ENCODE assay signal across 15 cellular contexts in the genomic region with DNA sequence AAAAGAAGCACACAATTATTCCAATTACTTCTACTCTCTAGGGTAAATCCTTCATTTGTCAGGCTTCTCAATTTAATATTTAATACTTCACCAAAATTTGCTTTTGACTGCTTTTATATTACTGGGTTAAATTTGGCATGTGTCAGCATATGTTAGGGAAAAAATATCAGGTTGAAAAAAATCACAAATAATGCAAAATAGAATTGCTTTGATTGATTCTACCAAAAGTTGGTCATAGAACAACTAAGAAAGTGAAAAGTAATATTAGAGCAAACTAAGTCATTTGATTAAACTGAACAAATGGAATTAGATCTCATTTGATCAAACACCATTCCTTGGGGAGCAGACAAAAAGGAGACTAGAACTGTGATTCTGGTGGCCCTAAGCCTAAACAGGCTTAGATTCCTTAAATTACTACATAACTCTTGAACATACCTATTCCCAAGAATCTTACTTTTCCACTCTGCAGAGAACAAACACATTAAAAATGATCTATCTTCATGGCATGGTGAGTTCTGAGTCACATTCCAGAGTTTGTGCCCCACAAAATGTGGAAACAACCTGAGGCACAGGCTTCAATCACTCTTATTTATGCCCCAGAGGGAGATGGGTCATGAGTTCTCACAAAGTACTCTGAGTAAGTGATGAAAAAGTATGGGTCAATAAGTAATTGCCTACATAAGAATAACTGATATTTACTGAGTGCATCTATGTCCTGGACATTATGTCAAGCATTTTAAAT.
A peak's percentile ranks its signal among the peaks of the same experiment; 100 is the strongest.
DNase-seq lines count a peak whose midpoint lies in the region; ATAC-seq, FAIRE-seq and TF ChIP-seq lines count a peak whose summit lies in the region.
"Had no signal": no experiment of that assay in that cellular context is flagged by ENCODE, and none has a peak within 500 bp of the region (broad histone marks: within the 10 kb centered on the region; RNA-seq: fewer than 3 reads in every experiment).

No MANE protein-coding gene starts in this region.

- no peak for TF ChIP-seq POLR2A in HepG2 (IDR thresholded peaks at IDR 0.05; ENCODE audit: insufficient read depth in 1 of 2, low read depth in 2 of 2, low read length in 2 of 2)
- TF ChIP-seq POLR2A in right lobe of liver (IDR thresholded peaks at IDR 0.05) = no peak

- in situ Hi-C loops in HepG2 (cut with HindIII; ENCODE audit: extremely low pct_ligation_motif_present, low pct_unique_long_range_greater_than_20kb) = no loop called here

- no peak overlapping the region for H3K27ac ChIP-seq in HepG2 (ENCODE audit: extremely low read length, insufficient read depth, low read length)
- H3K27ac ChIP-seq in right lobe of liver = no peak overlapping the region
- no peak overlapping the region for H3K27ac ChIP-seq in RWPE1
- no peak overlapping the region for H3K27ac ChIP-seq in foreskin keratinocyte
- H3K27ac ChIP-seq in left lung = no peak overlapping the region

- H3K9me3 ChIP-seq in HepG2 (ENCODE audit: low read length) (peaks cover 10% of the 10 kb centered on the region), right lobe of liver (peaks cover 0 to 3% (median 0%) of the 10 kb centered on the region in 4 donors), left lung (peaks cover 0 to 13% of the 10 kb centered on the region in 2 donors)

- CTCF ChIA-PET in HepG2 (lab: Yijun Ruan, JAX; ENCODE audit: low intra/inter-chr PET ratio, low total read pairs) (no interaction called here), RWPE1 (lab: Yijun Ruan, JAX) (interaction anchor here (0.7 to 1.1 kb wide), 2 partner anchors 168 to 403 kb away, joined by 3 read pairs; no protein-coding TSS in a partner anchor)

- H3K36me3 ChIP-seq in HepG2 (replicated peaks in 1 of 2; ENCODE audit: control insufficient read depth in 1 of 2, insufficient read depth in 2 of 2, low read length in 2 of 2) = no peaks in the 10 kb centered on the region
- no peaks in the 10 kb centered on the region for H3K36me3 ChIP-seq in right lobe of liver
- H3K36me3 ChIP-seq in left lung = peaks cover 0 to 16% of the 10 kb centered on the region in 2 donors

- TF ChIP-seq EP300 in HepG2 (IDR thresholded peaks at IDR 0.05; ENCODE audit: low read depth in 2 of 2, low read length in 2 of 2) (no peak), HepG2 (CRISPR knock-in tag; IDR thresholded peaks at IDR 0.05; ENCODE audit: borderline replicate concordance) (no peak)

- H3K4me3 ChIP-seq in HepG2 (replicated peaks in 1 of 3; ENCODE audit: insufficient read depth in 1 of 3, low read depth in 2 of 3, low read length in 3 of 3) = no peak overlapping the region
- H3K4me3 ChIP-seq in right lobe of liver = no peak overlapping the region
- H3K4me3 ChIP-seq in left lung = no peak overlapping the region

- POLR2A ChIA-PET in HepG2 (lab: Yijun Ruan, JAX) (no interaction called here), RWPE1 (lab: Yijun Ruan, JAX; ENCODE audit: low non-redundant PET) (no interaction called here)

- no peaks in the 10 kb centered on the region for H3K79me2 ChIP-seq in HepG2 (ENCODE audit: insufficient read depth, low read length)

- TF ChIP-seq RAD21 in HepG2 (CRISPR knock-in tag; IDR thresholded peaks at IDR 0.05) = no peak

- no peak overlapping the region for H3K4me3 Mint-ChIP-seq in activated T-helper 2 cell treated with anti-CD3 and anti-CD28 coated beads, Interferon-gamma antibody, Interleukin-2, Interleukin-4, amounts not matched to agents 10 μg/mL and 5 μg/mL and 100 μg/mL, durations not matched to agents 14 hours and 24 hours and 36 hours (ENCODE audit: low read depth)
- H3K4me3 Mint-ChIP-seq: HFFc6 had no signal

- peaks cover 18% of the 10 kb centered on the region for H3K4me1 Mint-ChIP-seq in activated T-helper 2 cell treated with anti-CD3 and anti-CD28 coated beads, Interferon-gamma antibody, Interleukin-2, Interleukin-4, amounts not matched to agents 10 μg/mL and 5 μg/mL and 100 μg/mL, durations not matched to agents 14 hours and 24 hours and 36 hours (ENCODE audit: low read depth)

- no peak for FAIRE-seq in HepG2 (lab: Jason Lieb, UNC)

- DNase-seq in HepG2 (ENCODE audit: low spot score) (no peak), right lobe of liver (no peak), RWPE1 (ENCODE audit: low spot score) (peak; percentile 57), foreskin keratinocyte (peak; percentile 48 to 78), SIG-M5 (lab: John Stamatoyannopoulos, UW) (no peak), left lung (no peak)
- no peak for DNase-seq in stimulated activated CD4-positive, alpha-beta T cell treated with anti-CD3 and anti-CD28 coated beads, Interleukin-4, amount 100 ng/mL, for 4 hours
- no peak for DNase-seq in activated T-helper 2 cell treated with anti-CD3 and anti-CD28 coated beads, Interferon-gamma antibody, Interleukin-2, Interleukin-4, amounts not matched to agents 10 μg/mL and 5 μg/mL and 100 μg/mL, durations not matched to agents 14 hours and 24 hours and 36 hours (ENCODE audit: low spot score)
- DNase-seq: C1 segment of cervical spinal cord, COR-L47, GDM1, GOT3, HFFc6, NCI-H1930, NCI-H510A treated with DMSO at 0.1 percent for 48 hours had no signal

- H3K4me1 ChIP-seq in HepG2 (ENCODE audit: insufficient read depth, low read length) (peaks cover 13% of the 10 kb centered on the region), right lobe of liver (no peaks in the 10 kb centered on the region), foreskin keratinocyte (no peaks in the 10 kb centered on the region), left lung (no peaks in the 10 kb centered on the region)

- no TSS peak for BruUV-seq in HepG2 (replicated peaks; lab: Mats Ljungman, UMichigan)

- H3K27me3 ChIP-seq in HepG2 (ENCODE audit: control insufficient read depth in 1 of 2, insufficient read depth in 2 of 2, low read length in 2 of 2) = no peaks in the 10 kb centered on the region; a peak in 1 of 5 replicates
- no peaks in the 10 kb centered on the region for H3K27me3 ChIP-seq in right lobe of liver
- H3K27me3 ChIP-seq in foreskin keratinocyte = no peaks in the 10 kb centered on the region
- H3K27me3 ChIP-seq in left lung = no peaks in the 10 kb centered on the region

- TF ChIP-seq CTCF in HepG2 (CRISPR knock-in tag; IDR thresholded peaks at IDR 0.05) (no peak), right lobe of liver (IDR thresholded peaks at IDR 0.05) (no peak), RWPE1 (conservative IDR thresholded peaks at IDR 0.05; ENCODE audit: low read depth) (no peak), foreskin keratinocyte (conservative IDR thresholded peaks at IDR 0.05) (no peak), left lung (IDR thresholded peaks at IDR 0.05) (no peak)

- H2AFZ ChIP-seq in HepG2 (ENCODE audit: low read length) = no peak overlapping the region

- H4K20me1 ChIP-seq in HepG2 (ENCODE audit: insufficient read depth, low read length) = no peaks in the 10 kb centered on the region

- peaks cover 12% of the 10 kb centered on the region for H3K9me3 Mint-ChIP-seq in activated T-helper 2 cell treated with anti-CD3 and anti-CD28 coated beads, Interferon-gamma antibody, Interleukin-2, Interleukin-4, amounts not matched to agents 10 μg/mL and 5 μg/mL and 100 μg/mL, durations not matched to agents 14 hours and 24 hours and 36 hours

- no peak overlapping the region for H3K27ac Mint-ChIP-seq in activated T-helper 2 cell treated with anti-CD3 and anti-CD28 coated beads, Interferon-gamma antibody, Interleukin-2, Interleukin-4, amounts not matched to agents 10 μg/mL and 5 μg/mL and 100 μg/mL, durations not matched to agents 14 hours and 24 hours and 36 hours
- H3K27ac Mint-ChIP-seq: HFFc6 had no signal

- no peak overlapping the region for H3K4me2 ChIP-seq in HepG2 (ENCODE audit: low read depth, low read length)

- ATAC-seq in HepG2 = no peak
- no peak for ATAC-seq in right lobe of liver
- ATAC-seq in foreskin keratinocyte = peak; percentile 66
- ATAC-seq in left lung = no peak

- H3K36me3 Mint-ChIP-seq in activated T-helper 2 cell treated with anti-CD3 and anti-CD28 coated beads, Interferon-gamma antibody, Interleukin-2, Interleukin-4, amounts not matched to agents 10 μg/mL and 5 μg/mL and 100 μg/mL, durations not matched to agents 14 hours and 24 hours and 36 hours (ENCODE audit: low read depth) = peaks cover 84% of the 10 kb centered on the region

- H3K27me3 Mint-ChIP-seq in activated T-helper 2 cell treated with anti-CD3 and anti-CD28 coated beads, Interferon-gamma antibody, Interleukin-2, Interleukin-4, amounts not matched to agents 10 μg/mL and 5 μg/mL and 100 μg/mL, durations not matched to agents 14 hours and 24 hours and 36 hours (ENCODE audit: low read depth) = no peaks in the 10 kb centered on the region

- H3K9ac ChIP-seq in HepG2 (ENCODE audit: insufficient read depth, low read depth, low read length) = no peak overlapping the region

- intact Hi-C loops in HepG2 (cut with micrococcal nuclease; ENCODE audit: unreplicated experiment) = no loop called here
- intact Hi-C loops in right lobe of liver (cut with DNase I) = loop anchor here in 1 of 2 donors (10.0 kb wide), 1 partner anchor 109 kb away; no protein-coding TSS in a partner anchor
- intact Hi-C loops in left lung (cut with DNase I) = no loop called here
- intact Hi-C loops in activated T-helper 2 cell treated with anti-CD3 and anti-CD28 coated beads, Interferon-gamma antibody, Interleukin-2, Interleukin-4, amounts not matched to agents 10 μg/mL and 5 μg/mL and 100 μg/mL, durations not matched to agents 14 hours and 24 hours and 36 hours (cut with micrococcal nuclease) = loop anchor here (1.0 kb wide), 1 partner anchor 402 kb away; no protein-coding TSS in a partner anchor

TF ChIP-seq in HepG2, 621 proteins besides CTCF, POLR2A, EP300 and RAD21:
- peak; percentile 67 to 80 for TF ChIP-seq MAFK (conservative IDR thresholded peaks at IDR 0.05 in 1 of 2, IDR thresholded peaks at IDR 0.05 in 1 of 2; ENCODE audit: low read length in 2 of 2)
- TF ChIP-seq ZBTB20 (CRISPR knock-in tag; IDR thresholded peaks at IDR 0.05; ENCODE audit: borderline replicate concordance, low read depth) = no peak
- TF ChIP-seq MAFF (IDR thresholded peaks at IDR 0.05; ENCODE audit: low read depth, low read length) = peak; percentile 59

Comparison
In these comparisons a context has a peak if more than half of its experiments do, and no peak if none do; other contexts are left out.
1. DNase-seq: peak in RWPE1 (single experiment) and foreskin keratinocyte (2 of 2); none in HepG2 (single experiment), right lobe of liver (0 of 3), stimulated activated CD4-positive, alpha-beta T cell treated with anti-CD3 and anti-CD28 coated beads, Interleukin-4, amount 100 ng/mL, for 4 hours (0 of 2), SIG-M5 (single experiment), left lung (0 of 2) and activated T-helper 2 cell treated with anti-CD3 and anti-CD28 coated beads, Interferon-gamma antibody, Interleukin-2, Interleukin-4, amounts not matched to agents 10 μg/mL and 5 μg/mL and 100 μg/mL, durations not matched to agents 14 hours and 24 hours and 36 hours (single experiment).